1 cellular context compared by ENCODE assay signal in the genomic region with DNA sequence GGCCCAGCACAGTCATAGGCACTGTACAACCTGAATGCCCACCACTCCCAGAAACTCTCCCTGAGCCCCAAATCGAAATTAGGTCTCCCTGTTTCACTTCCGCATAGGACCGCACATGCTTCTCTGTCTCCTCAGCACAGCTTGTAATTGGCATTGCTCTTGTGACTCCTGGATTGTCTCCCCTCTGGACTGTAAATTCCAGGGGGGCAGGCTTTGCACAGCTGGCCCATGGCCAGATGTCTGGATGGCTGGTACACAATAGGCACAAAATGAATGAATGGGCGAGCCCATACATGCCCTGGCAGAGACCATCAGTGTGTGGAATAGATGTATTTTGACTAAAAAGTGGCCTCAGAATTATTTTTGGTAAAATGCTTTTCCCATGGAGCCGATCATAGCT.
TF ChIP-seq lines count a peak whose summit lies in the region.

No MANE protein-coding gene starts in this region.

TF ChIP-seq in IMR-90, 13 proteins besides CTCF, POLR2A, EP300 and RAD21 (continued from another document):
- TF ChIP-seq MAZ (IDR thresholded peaks at IDR 0.05; ENCODE audit: borderline replicate concordance, low read depth, low read length): no peak
- TF ChIP-seq, protein P1, sequence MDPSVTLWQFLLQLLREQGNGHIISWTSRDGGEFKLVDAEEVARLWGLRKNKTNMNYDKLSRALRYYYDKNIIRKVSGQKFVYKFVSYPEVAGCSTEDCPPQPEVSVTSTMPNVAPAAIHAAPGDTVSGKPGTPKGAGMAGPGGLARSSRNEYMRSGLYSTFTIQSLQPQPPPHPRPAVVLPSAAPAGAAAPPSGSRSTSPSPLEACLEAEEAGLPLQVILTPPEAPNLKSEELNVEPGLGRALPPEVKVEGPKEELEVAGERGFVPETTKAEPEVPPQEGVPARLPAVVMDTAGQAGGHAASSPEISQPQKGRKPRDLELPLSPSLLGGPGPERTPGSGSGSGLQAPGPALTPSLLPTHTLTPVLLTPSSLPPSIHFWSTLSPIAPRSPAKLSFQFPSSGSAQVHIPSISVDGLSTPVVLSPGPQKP (IDR thresholded peaks at IDR 0.05; ENCODE audit: borderline replicate concordance, low read depth, low read length): no peak
- TF ChIP-seq, protein P2, sequence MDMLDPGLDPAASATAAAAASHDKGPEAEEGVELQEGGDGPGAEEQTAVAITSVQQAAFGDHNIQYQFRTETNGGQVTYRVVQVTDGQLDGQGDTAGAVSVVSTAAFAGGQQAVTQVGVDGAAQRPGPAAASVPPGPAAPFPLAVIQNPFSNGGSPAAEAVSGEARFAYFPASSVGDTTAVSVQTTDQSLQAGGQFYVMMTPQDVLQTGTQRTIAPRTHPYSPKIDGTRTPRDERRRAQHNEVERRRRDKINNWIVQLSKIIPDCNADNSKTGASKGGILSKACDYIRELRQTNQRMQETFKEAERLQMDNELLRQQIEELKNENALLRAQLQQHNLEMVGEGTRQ (IDR thresholded peaks at IDR 0.05; ENCODE audit: low read depth, low read length): no peak
- TF ChIP-seq RCOR1 (IDR thresholded peaks at IDR 0.05; ENCODE audit: insufficient replicate concordance, low read length): no peak
- TF ChIP-seq BHLHE40 (IDR thresholded peaks at IDR 0.05; ENCODE audit: low read depth, low read length): no peak
- no peak for TF ChIP-seq MXI1 (IDR thresholded peaks at IDR 0.05; ENCODE audit: borderline replicate concordance, low read depth, low read length)
- no peak for TF ChIP-seq FOS (IDR thresholded peaks at IDR 0.05; ENCODE audit: low read depth, low read length)
